ENCODE assay signal across 8 cellular contexts in genomic region chr12:118404876-118405521, GRCh38. TPM values are rescaled to one million over a fixed set of nuclear protein-coding genes. Genes with fewer than 3 reads are reported as not detected.
A peak's percentile ranks its signal among the peaks of the same experiment; 100 is the strongest.
DNase-seq lines count a peak whose midpoint lies in the region; ATAC-seq and TF ChIP-seq lines count a peak whose summit lies in the region.

No MANE protein-coding gene starts in this region.

- H3K9me3 ChIP-seq in thoracic aorta = no peaks in the 10 kb centered on the region

- H3K9me3 Mint-ChIP-seq in nephron progenitor cell = no peaks in the 10 kb centered on the region

- H3K27me3 Mint-ChIP-seq in nephron progenitor cell (ENCODE audit: low read depth, poor library complexity) = no peaks in the 10 kb centered on the region

- peak; percentile 81 for TF ChIP-seq CTCF in nephron progenitor cell (IDR thresholded peaks at IDR 0.05)
- TF ChIP-seq CTCF in thoracic aorta (IDR thresholded peaks at IDR 0.05) = peak; percentile 63

- peaks cover 8% of the 10 kb centered on the region for H3K4me1 Mint-ChIP-seq in nephron progenitor cell

- no peak overlapping the region for H3K27ac ChIP-seq in thoracic aorta

- peak; percentile 88 for ATAC-seq in HG03103 (IDR thresholded peaks at IDR 0.05; ENCODE audit: low read depth, unreplicated experiment)
- peak; percentile 29 for ATAC-seq in esophagus mucosa
- no peak for ATAC-seq in thoracic aorta (ENCODE audit: insufficient number of reproducible peaks, low FRiP score, low read depth)
- no peak for ATAC-seq in HG03378 (IDR thresholded peaks at IDR 0.05; ENCODE audit: unreplicated experiment)

- H3K36me3 Mint-ChIP-seq in nephron progenitor cell (ENCODE audit: low read depth) = peaks cover 71% of the 10 kb centered on the region

- peaks cover 52% of the 10 kb centered on the region for H3K36me3 ChIP-seq in thoracic aorta

- H3K27me3 ChIP-seq in thoracic aorta (replicated peaks; ENCODE audit: insufficient read depth) = no peaks in the 10 kb centered on the region

- no peak overlapping the region for H3K4me3 ChIP-seq in thoracic aorta

- H3K4me3 Mint-ChIP-seq in nephron progenitor cell = no peak overlapping the region

- H3K4me1 ChIP-seq in thoracic aorta (ENCODE audit: control insufficient read depth in 1 of 2, low read depth in 2 of 2) = no peaks in the 10 kb centered on the region

- no peak overlapping the region for H3K27ac Mint-ChIP-seq in nephron progenitor cell

- DNase-seq in D341Med (ENCODE audit: low spot score) (peak; percentile 51), NOMO-1 treated with DMSO at 0.1 percent for 48 hours (lab: John Stamatoyannopoulos, UW; ENCODE audit: unreplicated experiment) (peak; percentile 35), nephron progenitor cell (peak; percentile 69), thoracic aorta (ENCODE audit: low spot score) (peak; percentile 36)
- DNase-seq in activated CD8-positive, alpha-beta memory T cell treated with anti-CD3 and anti-CD28 coated beads, Interleukin-2, amount 50 U/mL, for 1 hour (ENCODE audit: extremely low read depth) = peak; percentile 9

RNA-seq across cellular contexts. Expression of gene SUDS3, which starts 28.6 kb away (rescaled TPM):
- total RNA-seq in esophagus mucosa (23.0 TPM), thoracic aorta (10 to 100 TPM; 46.2 to 48.2 TPM)

RNA-seq across cellular contexts. Expression of gene TAOK3, which starts 32.3 kb away (rescaled TPM):
- total RNA-seq in esophagus mucosa = 22.8 TPM
- total RNA-seq in thoracic aorta = 10 to 100 TPM; 52.3 to 59.6 TPM

Comparison
In these comparisons a context has a peak if more than half of its experiments do, and no peak if none do; other contexts are left out.
1. DNase-seq: peak in every context shown above with its lines; median percentile 69 in nephron progenitor cell; 51 in D341Med; 36 in thoracic aorta; 35 in NOMO-1 treated with DMSO at 0.1 percent for 48 hours; 9 in activated CD8-positive, alpha-beta memory T cell treated with anti-CD3 and anti-CD28 coated beads, Interleukin-2, amount 50 U/mL, for 1 hour.
2. ATAC-seq: peak in HG03103 (single experiment) and esophagus mucosa (single experiment); none in thoracic aorta (single experiment) and HG03378 (single experiment).